In the genomic region with DNA sequence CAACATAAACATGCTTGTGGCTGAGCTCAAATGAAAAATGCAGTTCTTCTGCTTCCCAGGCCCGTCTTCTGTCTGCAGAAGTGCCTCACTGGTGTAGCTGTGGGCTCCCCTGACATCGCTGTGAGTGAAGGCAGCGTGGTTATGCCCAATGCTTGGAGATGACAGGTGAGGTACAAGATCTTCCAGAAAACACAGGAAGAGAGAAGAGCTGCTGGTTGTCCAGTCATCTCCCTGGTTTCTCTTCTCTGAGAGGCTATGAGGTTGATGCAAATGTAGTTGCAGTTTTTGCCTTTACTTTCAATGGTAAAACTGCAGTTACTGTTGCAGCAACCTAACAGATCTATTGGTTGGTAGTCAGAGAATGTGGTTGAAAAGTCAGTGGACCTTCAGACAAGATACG, we compare ENCODE assay signal across 12 cellular contexts.
"Had no signal": no experiment of that assay in that cellular context is flagged by ENCODE, and none has a peak within 500 bp of the region (broad histone marks: within the 10 kb centered on the region; RNA-seq: fewer than 3 reads in every experiment).

No MANE protein-coding gene starts in this region.

- H3K27ac ChIP-seq: colonic mucosa, parathyroid adenoma, transverse colon, VCaP had no signal

- H3K27me3 ChIP-seq: colonic mucosa, transverse colon had no signal

- H3K9me3 ChIP-seq: colonic mucosa, transverse colon had no signal

- H3K27ac Mint-ChIP-seq: naive thymus-derived CD4-positive, alpha-beta T cell; stimulated activated memory B cell treated with anti-CD40 and anti-IgM and Interleukin-4, amounts not matched to agents 10 μg/mL and 1 μg/mL and 100 μg/mL, for 72 hours had no signal

- H3K36me3 Mint-ChIP-seq: stimulated activated memory B cell treated with anti-CD40 and anti-IgM and Interleukin-4, amounts not matched to agents 10 μg/mL and 1 μg/mL and 100 μg/mL, for 72 hours had no signal

- H3K36me3 ChIP-seq: colonic mucosa, transverse colon had no signal

- H3K4me3 ChIP-seq: colonic mucosa, transverse colon had no signal

- H3K27me3 Mint-ChIP-seq: stimulated activated memory B cell treated with anti-CD40 and anti-IgM and Interleukin-4, amounts not matched to agents 10 μg/mL and 1 μg/mL and 100 μg/mL, for 72 hours had no signal

- H3K4me1 ChIP-seq: colonic mucosa, parathyroid adenoma, transverse colon had no signal

- H3K4me1 Mint-ChIP-seq: stimulated activated memory B cell treated with anti-CD40 and anti-IgM and Interleukin-4, amounts not matched to agents 10 μg/mL and 1 μg/mL and 100 μg/mL, for 72 hours had no signal

- ATAC-seq: left lobe of liver; naive thymus-derived CD4-positive, alpha-beta T cell; stimulated activated memory B cell treated with anti-CD40 and anti-IgM and Interleukin-4, amounts not matched to agents 10 μg/mL and 1 μg/mL and 100 μg/mL, for 72 hours had no signal

- H3K4me3 Mint-ChIP-seq: naive thymus-derived CD4-positive, alpha-beta T cell; stimulated activated memory B cell treated with anti-CD40 and anti-IgM and Interleukin-4, amounts not matched to agents 10 μg/mL and 1 μg/mL and 100 μg/mL, for 72 hours had no signal

- DNase-seq: colonic mucosa; foreskin melanocyte; head of caudate nucleus; mammary epithelial cell; naive thymus-derived CD4-positive, alpha-beta T cell; substantia nigra; T1000; transverse colon had no signal

- H3K9me3 Mint-ChIP-seq: stimulated activated memory B cell treated with anti-CD40 and anti-IgM and Interleukin-4, amounts not matched to agents 10 μg/mL and 1 μg/mL and 100 μg/mL, for 72 hours had no signal
